ENCODE assay signal across 13 cellular contexts in the genomic region with DNA sequence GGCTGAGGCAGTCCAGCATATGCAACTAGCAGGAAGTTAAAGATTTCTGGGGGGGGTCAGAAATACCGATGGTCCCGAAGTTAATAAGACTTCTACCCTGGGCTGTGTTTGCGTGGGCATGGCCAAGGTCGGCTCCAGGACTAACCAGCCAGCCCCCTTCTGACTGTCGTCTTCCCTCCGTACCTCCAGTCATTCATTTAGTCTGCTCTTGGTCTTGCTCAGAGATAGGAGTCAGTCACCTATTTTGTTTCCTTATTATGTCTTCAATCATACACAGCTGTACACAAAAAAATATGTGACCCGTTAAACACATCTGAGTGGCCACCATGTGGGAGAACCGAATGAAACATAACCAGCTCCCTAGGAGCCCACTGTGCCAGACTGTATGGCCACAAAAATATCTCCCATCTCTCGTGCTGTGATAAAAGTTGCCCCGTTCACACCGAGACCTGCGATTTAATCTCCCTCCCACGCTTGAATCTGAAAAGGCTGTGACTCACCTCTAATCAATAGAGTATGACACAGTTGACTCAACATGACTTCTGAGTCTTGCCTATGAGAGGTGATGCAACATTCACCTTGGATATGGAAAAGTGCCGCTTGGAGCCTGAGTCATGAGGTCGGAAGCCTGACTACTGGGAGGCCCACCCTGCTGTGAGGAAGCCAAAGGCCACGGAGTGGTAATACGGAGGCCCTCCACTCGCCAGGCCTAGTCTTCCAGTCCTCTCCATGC. TPM values are rescaled to one million over a fixed set of nuclear protein-coding genes. Genes with fewer than 3 reads are reported as not detected.
"Had no signal": no experiment of that assay in that cellular context is flagged by ENCODE, and none has a peak within 500 bp of the region (broad histone marks: within the 10 kb centered on the region; RNA-seq: fewer than 3 reads in every experiment).

No MANE protein-coding gene starts in this region.

RNA-seq across cellular contexts. Expression of a gene that starts 2.8 kb away (rescaled TPM):
- total RNA-seq: activated B cell treated with CpG ODN at 0.5 μM for 24 hours; activated CD4-positive, alpha-beta memory T cell treated with anti-CD3 and anti-CD28 coated beads for 36 hours; activated CD4-positive, alpha-beta T cell treated with anti-CD3 and anti-CD28 coated beads, Interleukin-2, amount 10 ng/mL, durations not matched to agents 24 days and 14 days; activated CD8-positive, alpha-beta memory T cell treated with anti-CD3 and anti-CD28 coated beads for 36 hours; activated CD8-positive, alpha-beta T cell treated with anti-CD3 and anti-CD28 coated beads for 36 hours; activated naive CD8-positive, alpha-beta T cell treated with anti-CD3 and anti-CD28 coated beads, Interleukin-2, amount 10 ng/mL, durations not matched to agents 7 days and 5 days; activated T-helper 1 cell treated with anti-CD3 and anti-CD28 coated beads, Interleukin-12 subunit alpha, Interleukin-12 subunit beta, Interleukin-2, Interleukin-4 antibody, amounts not matched to agents 30 ng/mL and 10 ng/mL and 1 ng/mL, durations not matched to agents 14 hours and 24 hours and 36 hours; activated T-helper 2 cell treated with anti-CD3 and anti-CD28 coated beads, Interferon-gamma antibody, Interleukin-2, Interleukin-4, amounts not matched to agents 10 μg/mL and 5 μg/mL and 100 μg/mL, durations not matched to agents 14 hours and 24 hours and 36 hours; ascending aorta; body of pancreas; breast epithelium; cardiac septum had no signal
- polyA plus RNA-seq: adipose tissue had no signal

RNA-seq across cellular contexts. Expression of a gene that starts 30.5 kb away (rescaled TPM):
- total RNA-seq: activated B cell treated with CpG ODN at 0.5 μM for 24 hours; activated CD4-positive, alpha-beta memory T cell treated with anti-CD3 and anti-CD28 coated beads for 36 hours; activated CD4-positive, alpha-beta T cell treated with anti-CD3 and anti-CD28 coated beads, Interleukin-2, amount 10 ng/mL, durations not matched to agents 24 days and 14 days; activated CD8-positive, alpha-beta memory T cell treated with anti-CD3 and anti-CD28 coated beads for 36 hours; activated CD8-positive, alpha-beta T cell treated with anti-CD3 and anti-CD28 coated beads for 36 hours; activated naive CD8-positive, alpha-beta T cell treated with anti-CD3 and anti-CD28 coated beads, Interleukin-2, amount 10 ng/mL, durations not matched to agents 7 days and 5 days; activated T-helper 1 cell treated with anti-CD3 and anti-CD28 coated beads, Interleukin-12 subunit alpha, Interleukin-12 subunit beta, Interleukin-2, Interleukin-4 antibody, amounts not matched to agents 30 ng/mL and 10 ng/mL and 1 ng/mL, durations not matched to agents 14 hours and 24 hours and 36 hours; activated T-helper 2 cell treated with anti-CD3 and anti-CD28 coated beads, Interferon-gamma antibody, Interleukin-2, Interleukin-4, amounts not matched to agents 10 μg/mL and 5 μg/mL and 100 μg/mL, durations not matched to agents 14 hours and 24 hours and 36 hours; ascending aorta; body of pancreas; breast epithelium; cardiac septum had no signal
- polyA plus RNA-seq: adipose tissue had no signal
